ENCODE assay signal across 11 cellular contexts in the genomic region with DNA sequence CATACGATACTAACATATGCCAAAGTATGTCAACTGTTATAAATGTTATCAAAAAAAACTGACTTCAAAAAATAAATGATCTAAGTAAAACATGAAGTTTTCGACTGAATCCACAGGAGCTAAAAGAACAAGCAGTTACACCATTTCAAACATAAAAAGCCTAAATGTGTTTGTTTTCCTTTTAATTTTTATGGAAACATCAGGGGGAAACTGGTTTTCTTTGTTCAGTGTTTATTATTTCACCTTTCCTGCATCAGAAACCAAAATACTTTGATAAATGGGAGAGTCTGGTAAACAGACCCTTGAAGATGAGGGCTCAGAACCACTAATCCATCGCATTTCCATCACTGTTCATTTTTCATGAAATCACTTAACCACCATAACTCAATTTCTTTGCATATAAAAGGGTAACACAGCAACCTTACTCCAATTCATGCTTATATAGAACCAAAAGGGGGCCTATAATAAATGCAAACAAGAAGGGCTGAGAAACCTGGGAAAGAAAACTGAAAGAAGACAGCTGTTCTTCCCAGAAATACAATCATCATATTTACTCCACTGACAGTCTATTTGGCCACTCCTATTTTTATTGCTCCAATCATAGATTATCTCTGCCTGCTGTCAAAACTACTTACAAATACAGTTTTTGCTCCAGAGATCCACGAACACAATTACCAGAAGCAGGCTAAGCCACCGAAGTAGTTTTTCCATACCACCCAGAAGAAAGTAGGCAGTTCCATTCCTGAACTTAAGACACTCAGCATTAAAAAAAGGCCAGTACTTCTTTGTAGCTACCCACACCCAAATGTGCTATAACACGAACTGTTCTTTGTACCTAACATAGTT. TPM values are rescaled to one million over a fixed set of nuclear protein-coding genes. Genes with fewer than 3 reads are reported as not detected.
DNase-seq lines count a peak whose midpoint lies in the region; ATAC-seq and TF ChIP-seq lines count a peak whose summit lies in the region.
"Had no signal": no experiment of that assay in that cellular context is flagged by ENCODE, and none has a peak within 500 bp of the region (broad histone marks: within the 10 kb centered on the region; RNA-seq: fewer than 3 reads in every experiment).

No MANE protein-coding gene starts in this region.

- DNase-seq in GM23248 (peak; percentile 31), fibroblast of mammary gland (ENCODE audit: low read depth) (peak; percentile 14), occipital lobe (lab: John Stamatoyannopoulos, UW) (no peak)
- DNase-seq in activated CD4-positive, alpha-beta T cell treated with anti-CD3 and anti-CD28 coated beads for 36 hours = no peak
- DNase-seq: hypothalamus, NCI-H2171 had no signal

- no peak overlapping the region for H3K27ac Mint-ChIP-seq in activated CD4-positive, alpha-beta T cell treated with anti-CD3 and anti-CD28 coated beads for 36 hours
- no peak overlapping the region for H3K27ac Mint-ChIP-seq in activated T-helper 17 cell treated with anti-CD3 and anti-CD28 coated beads, Interleukin-2, amount 50 U/mL, for 72 hours

- H3K36me3 ChIP-seq in GM23248 (ENCODE audit: low read depth) = no peaks in the 10 kb centered on the region
- no peaks in the 10 kb centered on the region for H3K36me3 ChIP-seq in skeletal muscle tissue (ENCODE audit: control insufficient read depth in 3 of 3, insufficient read depth in 3 of 3, low read length in 3 of 3)
- H3K36me3 ChIP-seq: neutrophil had no signal

- H3K4me1 ChIP-seq in GM23248 (ENCODE audit: insufficient read depth) (peaks cover 55% of the 10 kb centered on the region), skeletal muscle tissue (ENCODE audit: control insufficient read depth in 3 of 3, insufficient read depth in 3 of 3, low read length in 3 of 3) (peaks cover 2 to 12% (median 5%) of the 10 kb centered on the region in 3 donors)

- peaks cover 60% of the 10 kb centered on the region for H3K79me2 ChIP-seq in GM23248 (ENCODE audit: insufficient read depth)

- WGBS in GM23248 (ENCODE audit: low coverage in 1 of 2, low lambda C conversion rate in 2 of 2, missing lambda C conversion rate in 2 of 2), 2 experiments = 50 to 55% methylated on average over 6 of the region's 6 CpGs

- POLR2A ChIA-PET in activated CD4-positive, alpha-beta T cell treated with anti-CD3 and anti-CD28 coated beads for 36 hours (lab: Charles Lee) = no interaction called here

- no peak for TF ChIP-seq CTCF in fibroblast of mammary gland (conservative IDR thresholded peaks at IDR 0.05; ENCODE audit: control insufficient read depth, insufficient read depth, low read depth, low read length)

- H3K9ac ChIP-seq in GM23248 (peak overlapping the region; percentile 39), skeletal muscle tissue (ENCODE audit: low read depth in 1 of 3, low read length in 3 of 3) (no peak overlapping the region)

- no peaks in the 10 kb centered on the region for H4K20me1 ChIP-seq in GM23248 (ENCODE audit: insufficient read depth)

- H3F3A ChIP-seq in GM23248 (ENCODE audit: insufficient read depth) = peaks cover 47% of the 10 kb centered on the region

- no peaks in the 10 kb centered on the region for H3K9me3 Mint-ChIP-seq in activated CD4-positive, alpha-beta T cell treated with anti-CD3 and anti-CD28 coated beads for 36 hours (ENCODE audit: low read depth)
- no peaks in the 10 kb centered on the region for H3K9me3 Mint-ChIP-seq in activated T-helper 17 cell treated with anti-CD3 and anti-CD28 coated beads, Interleukin-2, amount 50 U/mL, for 72 hours

- ATAC-seq in SK-N-SH treated with all-trans-retinoic acid at 6 μM for 48 hours = peak; percentile 30; the same call in 2 of the 3 replicates
- ATAC-seq in GM21515 (IDR thresholded peaks at IDR 0.05; ENCODE audit: unreplicated experiment) = no peak
- no peak for ATAC-seq in activated CD4-positive, alpha-beta T cell treated with anti-CD3 and anti-CD28 coated beads for 36 hours
- no peak for ATAC-seq in activated T-helper 17 cell treated with anti-CD3 and anti-CD28 coated beads, Interleukin-2, amount 50 U/mL, for 72 hours (replicated peaks)

- H3K27me3 ChIP-seq in GM23248 (replicated peaks; ENCODE audit: insufficient read depth) = no peaks in the 10 kb centered on the region
- H3K27me3 ChIP-seq in skeletal muscle tissue (ENCODE audit: control insufficient read depth in 3 of 3, insufficient read depth in 3 of 3, low read length in 3 of 3) = no peaks in the 10 kb centered on the region
- H3K27me3 ChIP-seq: neutrophil had no signal

- peak overlapping the region; percentile 67 for H3K4me2 ChIP-seq in GM23248 (ENCODE audit: unreplicated experiment)

- H3K9me2 ChIP-seq in GM23248 (ENCODE audit: insufficient read depth) = no peaks in the 10 kb centered on the region

- H3K27ac ChIP-seq in GM23248 (peak overlapping the region; percentile 57), skeletal muscle tissue (ENCODE audit: low read depth, low read length) (peak overlapping the region; percentile 3)
- H3K27ac ChIP-seq: neutrophil had no signal

- peaks cover 2% of the 10 kb centered on the region for H3K27me3 Mint-ChIP-seq in activated CD4-positive, alpha-beta T cell treated with anti-CD3 and anti-CD28 coated beads for 36 hours
- H3K27me3 Mint-ChIP-seq in activated T-helper 17 cell treated with anti-CD3 and anti-CD28 coated beads, Interleukin-2, amount 50 U/mL, for 72 hours = peaks cover 7% of the 10 kb centered on the region

- H3K4me3 ChIP-seq in GM23248 (peak overlapping the region; percentile 49), fibroblast of mammary gland (ENCODE audit: control insufficient read depth, low read depth, low read length) (no peak overlapping the region), skeletal muscle tissue (ENCODE audit: low read length in 3 of 3) (no peak overlapping the region)

- H3K9me3 ChIP-seq in GM23248 (ENCODE audit: low read depth) (no peaks in the 10 kb centered on the region), skeletal muscle tissue (ENCODE audit: control insufficient read depth in 3 of 3, low read length in 3 of 3) (no peaks in the 10 kb centered on the region)
- H3K9me3 ChIP-seq: neutrophil had no signal

- peak overlapping the region; percentile 65 for H2AFZ ChIP-seq in GM23248

- no peaks in the 10 kb centered on the region for H3K36me3 Mint-ChIP-seq in activated CD4-positive, alpha-beta T cell treated with anti-CD3 and anti-CD28 coated beads for 36 hours (ENCODE audit: low read depth)
- H3K36me3 Mint-ChIP-seq in activated T-helper 17 cell treated with anti-CD3 and anti-CD28 coated beads, Interleukin-2, amount 50 U/mL, for 72 hours (ENCODE audit: low read depth) = no peaks in the 10 kb centered on the region

- peaks cover 21% of the 10 kb centered on the region for H3K4me1 Mint-ChIP-seq in activated CD4-positive, alpha-beta T cell treated with anti-CD3 and anti-CD28 coated beads for 36 hours
- H3K4me1 Mint-ChIP-seq in activated T-helper 17 cell treated with anti-CD3 and anti-CD28 coated beads, Interleukin-2, amount 50 U/mL, for 72 hours = peaks cover 5% of the 10 kb centered on the region

- intact Hi-C loops in activated CD4-positive, alpha-beta T cell treated with anti-CD3 and anti-CD28 coated beads for 36 hours (cut with DNase I, micrococcal nuclease) = no loop called here

- CTCF ChIA-PET in activated CD4-positive, alpha-beta T cell treated with anti-CD3 and anti-CD28 coated beads for 36 hours (lab: Charles Lee) = interaction anchor here (0.7 kb wide), 2 partner anchors 11 to 394 kb away, joined by 3 read pairs; no protein-coding TSS in a partner anchor

- in situ Hi-C loops in GM23248 (cut with MboI) = no loop called here

- H3K4me3 Mint-ChIP-seq in activated CD4-positive, alpha-beta T cell treated with anti-CD3 and anti-CD28 coated beads for 36 hours = no peak overlapping the region
- no peak overlapping the region for H3K4me3 Mint-ChIP-seq in activated T-helper 17 cell treated with anti-CD3 and anti-CD28 coated beads, Interleukin-2, amount 50 U/mL, for 72 hours

TF ChIP-seq in SK-N-SH treated with all-trans-retinoic acid at 6 μM for 48 hours, 23 proteins besides CTCF, POLR2A, EP300 and RAD21:
- TF ChIP-seq BACH2 (CRISPR knock-in tag; IDR thresholded peaks at IDR 0.05; ENCODE audit: borderline replicate concordance) (no peak), GLIS3 (CRISPR knock-in tag; IDR thresholded peaks at IDR 0.05) (no peak), ISL1 (CRISPR knock-in tag; IDR thresholded peaks at IDR 0.05) (no peak)

RNA-seq across cellular contexts. Expression of gene FGD6, which starts 16.9 kb away (rescaled TPM):
- 5.9 and 6.4 TPM in 2 replicates for total RNA-seq in GM23248 (2014; rRNA removed; shearing (Covaris generic))
- 3.0 and 3.2 TPM in 2 replicates for polyA plus RNA-seq in GM23248 (2016; fragmentation: Nextera tagmentation; extraction: Ambion mirVana)
- total RNA-seq in skeletal muscle tissue (5.7 TPM), occipital lobe (21.1 TPM)
- 1 to 10 TPM; 1.1 to 1.3 TPM for total RNA-seq in activated CD4-positive, alpha-beta T cell treated with anti-CD3 and anti-CD28 coated beads for 36 hours
- total RNA-seq in activated T-helper 17 cell treated with anti-CD3 and anti-CD28 coated beads, Interleukin-2, amount 50 U/mL, for 72 hours = 1 to 10 TPM; 1.4 to 2.6 TPM

RNA-seq across cellular contexts. Expression of gene VEZT, which starts 17.3 kb away (rescaled TPM):
- 40.2 and 49.6 TPM in 2 replicates for total RNA-seq in GM23248 (2014; rRNA removed; shearing (Covaris generic))
- 36.3 and 36.9 TPM in 2 replicates for polyA plus RNA-seq in GM23248 (2016; fragmentation: Nextera tagmentation; extraction: Ambion mirVana)
- total RNA-seq in skeletal muscle tissue (69.4 TPM), occipital lobe (256 TPM)
- total RNA-seq in activated CD4-positive, alpha-beta T cell treated with anti-CD3 and anti-CD28 coated beads for 36 hours = 10 to 100 TPM; 55.8 to 72.7 TPM
- total RNA-seq in activated T-helper 17 cell treated with anti-CD3 and anti-CD28 coated beads, Interleukin-2, amount 50 U/mL, for 72 hours = 10 to 100 TPM; 42.9 to 49.3 TPM

Comparison
In these comparisons a context has a peak if more than half of its experiments do, and no peak if none do; other contexts are left out.
1. DNase-seq: peak in GM23248 (single experiment) and fibroblast of mammary gland (single experiment); none in activated CD4-positive, alpha-beta T cell treated with anti-CD3 and anti-CD28 coated beads for 36 hours (single experiment) and occipital lobe (single experiment).